21 cellular contexts compared by ENCODE assay signal in genomic region chrX:103550415-103551051, GRCh38. TPM values are rescaled to one million over a fixed set of nuclear protein-coding genes. Genes with fewer than 3 reads are reported as not detected.
"Had no signal": no experiment of that assay in that cellular context is flagged by ENCODE, and none has a peak within 500 bp of the region (broad histone marks: within the 10 kb centered on the region; RNA-seq: fewer than 3 reads in every experiment).

No MANE protein-coding gene starts in this region.

- H3K27me3 ChIP-seq: brain microvascular endothelial cell, hepatocyte, upper lobe of right lung had no signal

- H3K36me3 ChIP-seq: brain microvascular endothelial cell, left ventricle myocardium inferior, spleen, stomach, thoracic aorta, upper lobe of right lung had no signal

- DNase-seq: activated CD4-positive, alpha-beta memory T cell treated with anti-CD3 and anti-CD28 coated beads, Interleukin-2, amount 10 ng/mL, durations not matched to agents 7 days and 5 days; activated CD4-positive, alpha-beta T cell treated with anti-CD3 and anti-CD28 coated beads for 4 hours; activated effector memory CD4-positive, alpha-beta T cell treated with Interleukin-2 at 50 U/mL for 16 hours; activated T-cell treated with anti-CD3 and anti-CD28 coated beads, Interleukin-2, amount 50 U/mL, for 4 hours; brain microvascular endothelial cell; cerebellar nuclear complex; effector memory CD8-positive, alpha-beta T cell; left ventricle myocardium inferior; mesendoderm; nucleus accumbens; right cardiac atrium; spleen; stomach; T-helper 17 cell; upper lobe of right lung had no signal

- FAIRE-seq: keratinocyte had no signal

- H3K4me1 ChIP-seq: left ventricle myocardium inferior, upper lobe of right lung had no signal

- H3K9me3 ChIP-seq: left ventricle myocardium inferior, stomach, thoracic aorta, upper lobe of right lung had no signal

- H3K4me2 ChIP-seq: hepatocyte had no signal

- ATAC-seq: activated naive CD4-positive, alpha-beta T cell treated with anti-CD3 and anti-CD28 coated beads, Interleukin-2, amount 50 U/mL, for 72 hours; activated T-cell treated with anti-CD3 and anti-CD28 coated beads, Interleukin-2, amount 50 U/mL, for 4 hours; effector memory CD8-positive, alpha-beta T cell; natural killer cell treated with Interleukin-12 subunit alpha and Interleukin-12 subunit beta and Interleukin-15 and Interleukin-18, amount 100 ng/mL, for 72 hours; right cardiac atrium; T-helper 17 cell; upper lobe of right lung; WTC11 had no signal

- H3K4me3 ChIP-seq: hepatocyte, left ventricle myocardium inferior, spleen, stomach, thoracic aorta, upper lobe of right lung had no signal

RNA-seq across cellular contexts. Expression of gene RAB40A, which starts 31.2 kb away (rescaled TPM):
- total RNA-seq: left ventricle myocardium inferior had no signal
